Comparison of ENCODE assay signal across 11 cellular contexts in genomic region chr20:34578521-34579147, GRCh38. TPM values are rescaled to one million over a fixed set of nuclear protein-coding genes. Genes with fewer than 3 reads are reported as not detected.
A peak's percentile ranks its signal among the peaks of the same experiment; 100 is the strongest.
DNase-seq lines count a peak whose midpoint lies in the region; TF ChIP-seq lines count a peak whose summit lies in the region.
"Had no signal": no experiment of that assay in that cellular context is flagged by ENCODE, and none has a peak within 500 bp of the region (broad histone marks: within the 10 kb centered on the region; RNA-seq: fewer than 3 reads in every experiment).

No MANE protein-coding gene starts in this region.

- H3K4me3 ChIP-seq in skin epidermis = no peak overlapping the region

- DNase-seq in RWPE1 (ENCODE audit: low spot score) (no peak), cerebellum (ENCODE audit: low spot score) (peak; percentile 59), left kidney (ENCODE audit: low read depth, low spot score) (peak; percentile 58), NCI-H187 (lab: John Stamatoyannopoulos, UW) (no peak), NCI-H1930 (lab: John Stamatoyannopoulos, UW) (no peak), NCI-H1048 (lab: John Stamatoyannopoulos, UW) (no peak)
- DNase-seq: activated CD4-positive, alpha-beta memory T cell treated with anti-CD3 and anti-CD28 coated beads for 36 hours; activated gamma-delta T cell treated with Interleukin-2 at 50 U/mL for 16 hours; CD4-positive, alpha-beta memory T cell had no signal

- peak overlapping the region; percentile 66 for H3K27ac ChIP-seq in RWPE1
- peak overlapping the region in 12 of 21 experiments; percentile 5 to 64 (median 45) for H3K27ac ChIP-seq in skin epidermis
- H3K27ac ChIP-seq: parathyroid adenoma had no signal

- POLR2A ChIA-PET in RWPE1 (lab: Yijun Ruan, JAX; ENCODE audit: low non-redundant PET) = interaction anchor here (0.6 kb wide), 1 partner anchor 23 kb away, joined by 3 read pairs; no protein-coding TSS in a partner anchor

- CTCF ChIA-PET in RWPE1 (lab: Yijun Ruan, JAX) = interaction anchor here (0.6 to 2.6 kb wide), 19 partner anchors 17 to 268 kb away, joined by 3 to 28 read pairs (median 4); no protein-coding TSS in a partner anchor

- TF ChIP-seq CTCF in RWPE1 (conservative IDR thresholded peaks at IDR 0.05; ENCODE audit: low read depth) = no peak

RNA-seq across cellular contexts. Expression of gene MAP1LC3A, which starts 20.1 kb away (rescaled TPM):
- total RNA-seq in cerebellum = 27.9 TPM

Comparison
In these comparisons a context has a peak if more than half of its experiments do, and no peak if none do; other contexts are left out.
1. DNase-seq: peak in cerebellum (single experiment) and left kidney (single experiment); none in RWPE1 (single experiment), NCI-H187 (0 of 2), NCI-H1930 (0 of 2) and NCI-H1048 (single experiment).